12 cellular contexts compared by ENCODE assay signal in genomic region chr1:225995919-225996864, GRCh38. TPM values are rescaled to one million over a fixed set of nuclear protein-coding genes. Genes with fewer than 3 reads are reported as not detected.
DNase-seq lines count a peak whose midpoint lies in the region; ATAC-seq and TF ChIP-seq lines count a peak whose summit lies in the region.
"Had no signal": no experiment of that assay in that cellular context is flagged by ENCODE, and none has a peak within 500 bp of the region (broad histone marks: within the 10 kb centered on the region; RNA-seq: fewer than 3 reads in every experiment).

No MANE protein-coding gene starts in this region.

- peak overlapping the region; percentile 94 for H3K4me3 Mint-ChIP-seq in stimulated activated naive CD8-positive, alpha-beta T cell treated with anti-CD3 and anti-CD28 coated beads, Interleukin-15, Interleukin-2, amounts not matched to agents 100 ng/mL and 50 ng/mL, for 24 hours
- H3K4me3 Mint-ChIP-seq in T-helper 2 cell treated with Interferon-gamma antibody and Interleukin-4, amounts not matched to agents 5 μg/mL and 100 μg/mL, for 36 hours, result peak overlapping the region; percentile 71
- peak overlapping the region; percentile 36 for H3K4me3 Mint-ChIP-seq in glutamatergic neuron (ENCODE audit: unreplicated experiment)

- H3K9me3 ChIP-seq in vagina, result no peaks in the 10 kb centered on the region

- no peak for ATAC-seq in stimulated activated naive CD8-positive, alpha-beta T cell treated with anti-CD3 and anti-CD28 coated beads, Interleukin-15, Interleukin-2, amounts not matched to agents 100 U/mL and 50 U/mL, for 24 hours
- ATAC-seq in HG02852 (IDR thresholded peaks at IDR 0.05; ENCODE audit: unreplicated experiment) (no peak), HG03457 (IDR thresholded peaks at IDR 0.05; ENCODE audit: unreplicated experiment) (no peak)

- peak overlapping the region; percentile 20 for H3K27ac ChIP-seq in vagina

- peaks cover 61% of the 10 kb centered on the region for H3K4me1 Mint-ChIP-seq in stimulated activated naive CD8-positive, alpha-beta T cell treated with anti-CD3 and anti-CD28 coated beads, Interleukin-15, Interleukin-2, amounts not matched to agents 100 ng/mL and 50 ng/mL, for 24 hours (ENCODE audit: low read depth)
- H3K4me1 Mint-ChIP-seq in T-helper 2 cell treated with Interferon-gamma antibody and Interleukin-4, amounts not matched to agents 5 μg/mL and 100 μg/mL, for 36 hours (ENCODE audit: low read depth), result peaks cover 40% of the 10 kb centered on the region
- H3K4me1 Mint-ChIP-seq in glutamatergic neuron (ENCODE audit: low read depth, unreplicated experiment), result peaks cover 26% of the 10 kb centered on the region

- TF ChIP-seq POLR2A in vagina (IDR thresholded peaks at IDR 0.05), result no peak

- H3K27ac Mint-ChIP-seq in stimulated activated naive CD8-positive, alpha-beta T cell treated with anti-CD3 and anti-CD28 coated beads, Interleukin-15, Interleukin-2, amounts not matched to agents 100 ng/mL and 50 ng/mL, for 24 hours, result peak overlapping the region; percentile 62
- peak overlapping the region; percentile 82 for H3K27ac Mint-ChIP-seq in T-helper 2 cell treated with Interferon-gamma antibody and Interleukin-4, amounts not matched to agents 5 μg/mL and 100 μg/mL, for 36 hours
- H3K27ac Mint-ChIP-seq in glutamatergic neuron (ENCODE audit: unreplicated experiment), result peak overlapping the region; percentile 49

- peaks cover 37% of the 10 kb centered on the region for H3K4me1 ChIP-seq in vagina

- H3K27me3 Mint-ChIP-seq in stimulated activated naive CD8-positive, alpha-beta T cell treated with anti-CD3 and anti-CD28 coated beads, Interleukin-15, Interleukin-2, amounts not matched to agents 100 ng/mL and 50 ng/mL, for 24 hours, result no peaks in the 10 kb centered on the region
- no peaks in the 10 kb centered on the region for H3K27me3 Mint-ChIP-seq in T-helper 2 cell treated with Interferon-gamma antibody and Interleukin-4, amounts not matched to agents 5 μg/mL and 100 μg/mL, for 36 hours (ENCODE audit: low read depth)
- peaks cover 6% of the 10 kb centered on the region for H3K27me3 Mint-ChIP-seq in glutamatergic neuron (ENCODE audit: unreplicated experiment)

- H3K9me3 Mint-ChIP-seq in stimulated activated naive CD8-positive, alpha-beta T cell treated with anti-CD3 and anti-CD28 coated beads, Interleukin-15, Interleukin-2, amounts not matched to agents 100 ng/mL and 50 ng/mL, for 24 hours, result no peaks in the 10 kb centered on the region
- no peaks in the 10 kb centered on the region for H3K9me3 Mint-ChIP-seq in T-helper 2 cell treated with Interferon-gamma antibody and Interleukin-4, amounts not matched to agents 5 μg/mL and 100 μg/mL, for 36 hours
- peaks cover 6% of the 10 kb centered on the region for H3K9me3 Mint-ChIP-seq in glutamatergic neuron (ENCODE audit: unreplicated experiment)

- H3K4me3 ChIP-seq in vagina, result no peak overlapping the region

- peaks cover 0 to 32% of the 10 kb centered on the region in 2 donors for H3K36me3 ChIP-seq in vagina

- TF ChIP-seq CTCF in glutamatergic neuron (IDR thresholded peaks at IDR 0.05; ENCODE audit: partially characterized antibody, unreplicated experiment), result no peak
- no peak for TF ChIP-seq CTCF in vagina (IDR thresholded peaks at IDR 0.05)

- H3K36me3 Mint-ChIP-seq in stimulated activated naive CD8-positive, alpha-beta T cell treated with anti-CD3 and anti-CD28 coated beads, Interleukin-15, Interleukin-2, amounts not matched to agents 100 ng/mL and 50 ng/mL, for 24 hours (ENCODE audit: low read depth), result peaks cover 49% of the 10 kb centered on the region
- peaks cover 35% of the 10 kb centered on the region for H3K36me3 Mint-ChIP-seq in T-helper 2 cell treated with Interferon-gamma antibody and Interleukin-4, amounts not matched to agents 5 μg/mL and 100 μg/mL, for 36 hours (ENCODE audit: low read depth)
- H3K36me3 Mint-ChIP-seq in glutamatergic neuron (ENCODE audit: unreplicated experiment), result no peaks in the 10 kb centered on the region

- intact Hi-C loops in vagina (cut with DNase I), result no loop called here

- DNase-seq in stimulated activated naive CD8-positive, alpha-beta T cell treated with anti-CD3 and anti-CD28 coated beads, Interleukin-15, Interleukin-2, amounts not matched to agents 100 U/mL and 50 U/mL, for 24 hours, result no peak
- no peak for DNase-seq in T-helper 2 cell treated with Interferon-gamma antibody and Interleukin-4, amounts not matched to agents 5 μg/mL and 100 μg/mL, for 36 hours (ENCODE audit: low spot score)
- DNase-seq in glutamatergic neuron, result no peak
- no peak for DNase-seq in vagina (ENCODE audit: extremely low spot score in 2 of 2)
- DNase-seq in iPS-NIHi7 (ENCODE audit: extremely low spot score), result no peak
- DNase-seq: activated gamma-delta T cell treated with Interleukin-2 at 50 U/mL for 16 hours; effector CD4-positive, alpha-beta T cell; NCI-H1417 had no signal

- H3K27me3 ChIP-seq in vagina, result no peaks in the 10 kb centered on the region

RNA-seq across cellular contexts. Expression of gene SDE2, which starts 3.0 kb away (rescaled TPM):
- total RNA-seq in glutamatergic neuron (ENCODE audit: unreplicated experiment), result 19.6 TPM
- 14.7 TPM for total RNA-seq in vagina

RNA-seq across cellular contexts. Expression of gene LEFTY2, which starts 55.2 kb away (rescaled TPM):
- 5.0 TPM for total RNA-seq in glutamatergic neuron (ENCODE audit: unreplicated experiment)
- total RNA-seq in vagina, result 2.7 TPM
- total RNA-seq: mononuclear cell had no signal

Comparison
In these comparisons a context has a peak if more than half of its experiments do, and no peak if none do; other contexts are left out.
1. H3K4me3 Mint-ChIP-seq: peak in every context shown above with its lines; median percentile 94 in stimulated activated naive CD8-positive, alpha-beta T cell treated with anti-CD3 and anti-CD28 coated beads, Interleukin-15, Interleukin-2, amounts not matched to agents 100 ng/mL and 50 ng/mL, for 24 hours; 71 in T-helper 2 cell treated with Interferon-gamma antibody and Interleukin-4, amounts not matched to agents 5 μg/mL and 100 μg/mL, for 36 hours; 36 in glutamatergic neuron.